1 cellular context compared by ENCODE assay signal in the genomic region with DNA sequence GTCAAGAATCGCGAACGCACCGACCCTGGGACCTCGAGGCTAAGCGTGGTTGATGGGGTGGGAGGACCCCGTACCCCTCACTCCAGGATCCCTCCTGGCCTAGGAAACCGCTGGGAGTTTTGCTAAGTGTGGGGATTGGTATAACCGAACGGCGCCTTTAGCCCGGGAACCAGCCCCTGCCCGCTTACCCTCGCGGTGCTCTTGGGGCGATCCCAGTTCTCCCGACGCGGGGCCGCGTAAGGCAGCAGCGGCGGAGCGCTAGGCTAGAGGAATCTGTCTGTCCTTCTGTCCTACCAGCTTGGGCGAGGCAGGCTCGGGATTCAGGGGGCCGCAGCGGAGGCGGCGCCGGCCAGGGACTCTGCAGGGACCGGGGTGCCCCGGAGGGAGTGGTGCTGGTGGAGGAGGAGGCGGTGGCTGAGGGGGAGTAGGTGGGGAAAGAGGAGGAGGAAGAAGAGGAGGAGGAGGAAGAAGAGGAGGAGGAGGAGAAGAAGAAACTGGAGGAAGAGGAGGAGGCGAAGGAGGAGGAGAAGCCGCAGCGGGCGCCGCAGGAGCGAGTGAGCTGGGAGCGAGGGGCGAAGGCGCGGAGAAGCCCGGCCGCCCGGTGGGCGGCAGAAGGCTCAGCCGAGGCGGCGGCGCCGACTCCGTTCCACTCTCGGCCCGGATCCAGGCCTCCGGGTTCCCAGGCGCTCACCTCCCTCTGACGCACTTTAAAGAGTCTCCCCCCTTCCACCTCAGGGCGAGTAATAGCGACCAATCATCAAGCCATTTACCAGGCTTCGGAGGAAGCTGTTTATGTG.
TF ChIP-seq lines count a peak whose summit lies in the region.

No MANE protein-coding gene starts in this region.

TF ChIP-seq in SK-N-SH treated with all-trans-retinoic acid at 6 μM for 48 hours, 23 proteins besides CTCF, POLR2A, EP300 and RAD21 (continued from another document):
- TF ChIP-seq ESRRG (CRISPR knock-in tag; IDR thresholded peaks at IDR 0.05) (no peak), TOX (CRISPR knock-in tag; IDR thresholded peaks at IDR 0.05; ENCODE audit: borderline replicate concordance) (no peak)
- TF ChIP-seq, protein P1, sequence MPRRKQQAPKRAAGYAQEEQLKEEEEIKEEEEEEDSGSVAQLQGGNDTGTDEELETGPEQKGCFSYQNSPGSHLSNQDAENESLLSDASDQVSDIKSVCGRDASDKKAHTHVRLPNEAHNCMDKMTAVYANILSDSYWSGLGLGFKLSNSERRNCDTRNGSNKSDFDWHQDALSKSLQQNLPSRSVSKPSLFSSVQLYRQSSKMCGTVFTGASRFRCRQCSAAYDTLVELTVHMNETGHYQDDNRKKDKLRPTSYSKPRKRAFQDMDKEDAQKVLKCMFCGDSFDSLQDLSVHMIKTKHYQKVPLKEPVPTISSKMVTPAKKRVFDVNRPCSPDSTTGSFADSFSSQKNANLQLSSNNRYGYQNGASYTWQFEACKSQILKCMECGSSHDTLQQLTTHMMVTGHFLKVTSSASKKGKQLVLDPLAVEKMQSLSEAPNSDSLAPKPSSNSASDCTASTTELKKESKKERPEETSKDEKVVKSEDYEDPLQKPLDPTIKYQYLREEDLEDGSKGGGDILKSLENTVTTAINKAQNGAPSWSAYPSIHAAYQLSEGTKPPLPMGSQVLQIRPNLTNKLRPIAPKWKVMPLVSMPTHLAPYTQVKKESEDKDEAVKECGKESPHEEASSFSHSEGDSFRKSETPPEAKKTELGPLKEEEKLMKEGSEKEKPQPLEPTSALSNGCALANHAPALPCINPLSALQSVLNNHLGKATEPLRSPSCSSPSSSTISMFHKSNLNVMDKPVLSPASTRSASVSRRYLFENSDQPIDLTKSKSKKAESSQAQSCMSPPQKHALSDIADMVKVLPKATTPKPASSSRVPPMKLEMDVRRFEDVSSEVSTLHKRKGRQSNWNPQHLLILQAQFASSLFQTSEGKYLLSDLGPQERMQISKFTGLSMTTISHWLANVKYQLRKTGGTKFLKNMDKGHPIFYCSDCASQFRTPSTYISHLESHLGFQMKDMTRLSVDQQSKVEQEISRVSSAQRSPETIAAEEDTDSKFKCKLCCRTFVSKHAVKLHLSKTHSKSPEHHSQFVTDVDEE (CRISPR knock-in tag; IDR thresholded peaks at IDR 0.05), result no peak
